16 cellular contexts compared by ENCODE assay signal in genomic region chr10:133445751-133446708, GRCh38. TPM values are rescaled to one million over a fixed set of nuclear protein-coding genes. Genes with fewer than 3 reads are reported as not detected.
"Had no signal": no experiment of that assay in that cellular context is flagged by ENCODE, and none has a peak within 500 bp of the region (broad histone marks: within the 10 kb centered on the region; RNA-seq: fewer than 3 reads in every experiment).

No MANE protein-coding gene starts in this region.

- H3K4me1 ChIP-seq: adrenal gland, left lung, neural progenitor cell, parathyroid adenoma, testis had no signal

- H3K27ac ChIP-seq: adrenal gland, left lung, neural progenitor cell, parathyroid adenoma, SK-N-MC, testis had no signal

- H3K79me2 ChIP-seq: parathyroid adenoma had no signal

- H3K4me3 Mint-ChIP-seq: activated CD4-positive, alpha-beta T cell treated with anti-CD3 and anti-CD28 coated beads, Interleukin-2, amount 10 ng/mL, durations not matched to agents 7 days and 5 days; dendritic cell treated with granulocyte-macrophage colony-stimulating factor and Interleukin-4, amounts not matched to agents 40 ng/mL and 50 ng/mL, for 4 days; WTC11 had no signal

- H3K27ac Mint-ChIP-seq: activated CD4-positive, alpha-beta T cell treated with anti-CD3 and anti-CD28 coated beads, Interleukin-2, amount 10 ng/mL, durations not matched to agents 7 days and 5 days; dendritic cell treated with granulocyte-macrophage colony-stimulating factor and Interleukin-4, amounts not matched to agents 40 ng/mL and 50 ng/mL, for 4 days; neural progenitor cell; WTC11 had no signal

- H3K9me3 ChIP-seq: testis had no signal

- H3K36me3 ChIP-seq: adrenal gland, left lung, neural progenitor cell had no signal

- H3K4me3 ChIP-seq: adrenal gland, left lung, neural progenitor cell, SK-N-MC had no signal

- DNase-seq: activated CD4-positive, alpha-beta T cell treated with anti-CD3 and anti-CD28 coated beads, Interleukin-2, amount 10 ng/mL, durations not matched to agents 7 days and 5 days; activated CD8-positive, alpha-beta memory T cell treated with anti-CD3 and anti-CD28 coated beads for 24 hours; activated naive CD4-positive, alpha-beta T cell treated with anti-CD3 and anti-CD28 coated beads, Interleukin-2, amount 50 U/mL, for 16 hours; central memory CD4-positive, alpha-beta T cell; mesendoderm; stimulated activated CD4-positive, alpha-beta T cell treated with anti-CD3 and anti-CD28 coated beads, Interleukin-1b, Interleukin-23, amount 100 ng/mL, for 48 hours; stimulated activated naive CD4-positive, alpha-beta T cell treated with Interleukin-2 at 50 U/mL for 16 hours; testis had no signal

- H3K4me1 Mint-ChIP-seq: neural progenitor cell, WTC11 had no signal

- H2AFZ ChIP-seq: neural progenitor cell, parathyroid adenoma had no signal

- ATAC-seq: left lung, WTC11 had no signal

- H3K4me2 ChIP-seq: neural progenitor cell had no signal

- H3K27me3 ChIP-seq: adrenal gland, left lung, neural progenitor cell, testis had no signal

RNA-seq across cellular contexts. Expression of gene SPRN, which starts 21.6 kb away (rescaled TPM):
- total RNA-seq: activated CD4-positive, alpha-beta T cell treated with anti-CD3 and anti-CD28 coated beads, Interleukin-2, amount 10 ng/mL, durations not matched to agents 7 days and 5 days; T-helper 1 cell treated with Interleukin-12 subunit alpha and Interleukin-12 subunit beta and Interleukin-4 antibody, amounts not matched to agents 30 ng/mL and 1 ng/mL, for 36 hours had no signal
